In genomic region chr16:14455577-14455976, GRCh38 we compare ENCODE assay signal across 18 cellular contexts.
DNase-seq lines count a peak whose midpoint lies in the region; ATAC-seq and TF ChIP-seq lines count a peak whose summit lies in the region.
"Had no signal": no experiment of that assay in that cellular context is flagged by ENCODE, and none has a peak within 500 bp of the region (broad histone marks: within the 10 kb centered on the region; RNA-seq: fewer than 3 reads in every experiment).

No MANE protein-coding gene starts in this region.

- H3K4me3 ChIP-seq in HEK293 (ENCODE audit: low read depth, low read length), result no peak overlapping the region
- H3K4me3 ChIP-seq: heart right ventricle, testis had no signal

- H3K36me3 ChIP-seq in HEK293 (ENCODE audit: control insufficient read depth in 2 of 2, insufficient read depth in 1 of 2, low read length in 2 of 2), result no peaks in the 10 kb centered on the region; a peak in 1 of 3 replicates

- no peaks in the 10 kb centered on the region for H3K4me1 ChIP-seq in HEK293 (ENCODE audit: control insufficient read depth, insufficient read depth, low read length)
- H3K4me1 ChIP-seq: testis had no signal

- no peak overlapping the region for H3K4me3 Mint-ChIP-seq in activated T-cell treated with anti-CD3 and anti-CD28 coated beads, Interleukin-2, amount 50 U/mL, for 24 hours
- H3K4me3 Mint-ChIP-seq: H9; T-helper 1 cell treated with Interleukin-12 subunit alpha and Interleukin-12 subunit beta and Interleukin-4 antibody, amounts not matched to agents 30 μg/mL and 1 μg/mL, for 36 hours had no signal

- no peaks in the 10 kb centered on the region for H3K9me3 ChIP-seq in HEK293 (ENCODE audit: control insufficient read depth, insufficient read depth, low read depth, low read length)
- H3K9me3 ChIP-seq: heart right ventricle, testis had no signal

- no peaks in the 10 kb centered on the region for H3K9me3 Mint-ChIP-seq in activated T-cell treated with anti-CD3 and anti-CD28 coated beads, Interleukin-2, amount 50 U/mL, for 24 hours
- H3K9me3 Mint-ChIP-seq: H9; T-helper 1 cell treated with Interleukin-12 subunit alpha and Interleukin-12 subunit beta and Interleukin-4 antibody, amounts not matched to agents 30 μg/mL and 1 μg/mL, for 36 hours had no signal

- DNase-seq in AG08396 (ENCODE audit: low spot score) (peak; percentile 25), SW480 (ENCODE audit: low spot score) (peak; percentile 66), iPS-NIHi11 (ENCODE audit: low spot score) (peak; percentile 26), NCI-H146 (lab: John Stamatoyannopoulos, UW) (no peak)
- no peak for DNase-seq in activated naive CD4-positive, alpha-beta T cell treated with Interleukin-2 at 50 U/mL for 16 hours
- DNase-seq in activated T-cell treated with anti-CD3 and anti-CD28 coated beads, Interleukin-2, amount 50 U/mL, for 24 hours, result no peak
- DNase-seq: activated naive CD4-positive, alpha-beta T cell; cortex of kidney; H9; heart right ventricle; NCI-H1048; nucleus accumbens; stimulated activated CD4-positive, alpha-beta T cell treated with anti-CD3 and anti-CD28 coated beads, Interleukin-4, amount 100 ng/mL, for 24 hours; testis had no signal

- H3K27ac ChIP-seq in HEK293 (ENCODE audit: extremely low read depth, low read depth, low read length), result no peak overlapping the region
- H3K27ac ChIP-seq: heart right ventricle, RWPE1, testis had no signal

- no peak for ATAC-seq in GM18520 (IDR thresholded peaks at IDR 0.05; ENCODE audit: unreplicated experiment)

- H3K36me3 Mint-ChIP-seq in activated T-cell treated with anti-CD3 and anti-CD28 coated beads, Interleukin-2, amount 50 U/mL, for 24 hours (ENCODE audit: low read depth), result peaks cover 33% of the 10 kb centered on the region

- H3K27ac Mint-ChIP-seq in activated T-cell treated with anti-CD3 and anti-CD28 coated beads, Interleukin-2, amount 50 U/mL, for 24 hours, result no peak overlapping the region
- H3K27ac Mint-ChIP-seq: T-helper 1 cell treated with Interleukin-12 subunit alpha and Interleukin-12 subunit beta and Interleukin-4 antibody, amounts not matched to agents 30 μg/mL and 1 μg/mL, for 36 hours had no signal

- CTCF ChIA-PET in HEK293 (lab: Yijun Ruan, JAX), result no interaction called here

- no peaks in the 10 kb centered on the region for H3K27me3 Mint-ChIP-seq in activated T-cell treated with anti-CD3 and anti-CD28 coated beads, Interleukin-2, amount 50 U/mL, for 24 hours

- no peak for TF ChIP-seq CTCF in HEK293 (tag by site-specific recombination; IDR thresholded peaks at IDR 0.05)

- POLR2A ChIA-PET in HEK293 (lab: Yijun Ruan, JAX), result no interaction called here

- no peaks in the 10 kb centered on the region for H3K4me1 Mint-ChIP-seq in activated T-cell treated with anti-CD3 and anti-CD28 coated beads, Interleukin-2, amount 50 U/mL, for 24 hours (ENCODE audit: low read depth)

TF ChIP-seq in HEK293, 187 proteins besides CTCF, POLR2A, EP300 and RAD21 (continues in another document):
- TF ChIP-seq ZNF366 (tag by site-specific recombination; conservative IDR thresholded peaks at IDR 0.05) (no peak), ZBTB1 (tag by site-specific recombination; IDR thresholded peaks at IDR 0.05) (no peak), PRDM6 (tag by site-specific recombination; IDR thresholded peaks at IDR 0.05) (0 out of 2 replicates have a peak, but pooled peaks have one; percentile 11), ZBTB21 (tag by site-specific recombination; IDR thresholded peaks at IDR 0.05) (0 out of 2 replicates have a peak, but pooled peaks have one; percentile 32), ZNF561 (tag by site-specific recombination; IDR thresholded peaks at IDR 0.05; ENCODE audit: borderline replicate concordance) (no peak), ZNF169 (tag by site-specific recombination; IDR thresholded peaks at IDR 0.05) (no peak), HOXC10 (CRISPR knock-in tag; IDR thresholded peaks at IDR 0.05) (no peak), ZNF792 (tag by site-specific recombination; IDR thresholded peaks at IDR 0.05) (no peak), TSHZ1 (tag by site-specific recombination; IDR thresholded peaks at IDR 0.05; ENCODE audit: borderline replicate concordance) (peak; percentile 26; the same call in 1 of the 2 replicates), ZNF747 (tag by site-specific recombination; IDR thresholded peaks at IDR 0.05) (no peak), ZBTB10 (tag by site-specific recombination; IDR thresholded peaks at IDR 0.05) (no peak), ZNF214 (tag by site-specific recombination; IDR thresholded peaks at IDR 0.05; ENCODE audit: borderline replicate concordance) (no peak), KLF16 (tag by site-specific recombination; IDR thresholded peaks at IDR 0.05) (0 out of 2 replicates have a peak, but pooled peaks have one; percentile 21), ZNF629 (tag by site-specific recombination; IDR thresholded peaks at IDR 0.05) (peak; percentile 48; the same call in 1 of the 2 replicates), SALL2 (tag by site-specific recombination; IDR thresholded peaks at IDR 0.05; ENCODE audit: borderline replicate concordance) (no peak), ZNF837 (tag by site-specific recombination; IDR thresholded peaks at IDR 0.05) (no peak), SCRT2 (tag by site-specific recombination; IDR thresholded peaks at IDR 0.05) (peak; percentile 91), SCRT1 (tag by site-specific recombination; IDR thresholded peaks at IDR 0.05; ENCODE audit: borderline replicate concordance) (0 out of 2 replicates have a peak, but pooled peaks have one; percentile 16), ZNF423 (tag by site-specific recombination; IDR thresholded peaks at IDR 0.05) (no peak)

Comparison
In these comparisons a context has a peak if more than half of its experiments do, and no peak if none do; other contexts are left out.
1. DNase-seq: peak in AG08396 (single experiment), SW480 (single experiment) and iPS-NIHi11 (single experiment); none in NCI-H146 (single experiment), activated naive CD4-positive, alpha-beta T cell treated with Interleukin-2 at 50 U/mL for 16 hours (single experiment) and activated T-cell treated with anti-CD3 and anti-CD28 coated beads, Interleukin-2, amount 50 U/mL, for 24 hours (single experiment).